ENCODE assay signal across 8 cellular contexts in the genomic region with DNA sequence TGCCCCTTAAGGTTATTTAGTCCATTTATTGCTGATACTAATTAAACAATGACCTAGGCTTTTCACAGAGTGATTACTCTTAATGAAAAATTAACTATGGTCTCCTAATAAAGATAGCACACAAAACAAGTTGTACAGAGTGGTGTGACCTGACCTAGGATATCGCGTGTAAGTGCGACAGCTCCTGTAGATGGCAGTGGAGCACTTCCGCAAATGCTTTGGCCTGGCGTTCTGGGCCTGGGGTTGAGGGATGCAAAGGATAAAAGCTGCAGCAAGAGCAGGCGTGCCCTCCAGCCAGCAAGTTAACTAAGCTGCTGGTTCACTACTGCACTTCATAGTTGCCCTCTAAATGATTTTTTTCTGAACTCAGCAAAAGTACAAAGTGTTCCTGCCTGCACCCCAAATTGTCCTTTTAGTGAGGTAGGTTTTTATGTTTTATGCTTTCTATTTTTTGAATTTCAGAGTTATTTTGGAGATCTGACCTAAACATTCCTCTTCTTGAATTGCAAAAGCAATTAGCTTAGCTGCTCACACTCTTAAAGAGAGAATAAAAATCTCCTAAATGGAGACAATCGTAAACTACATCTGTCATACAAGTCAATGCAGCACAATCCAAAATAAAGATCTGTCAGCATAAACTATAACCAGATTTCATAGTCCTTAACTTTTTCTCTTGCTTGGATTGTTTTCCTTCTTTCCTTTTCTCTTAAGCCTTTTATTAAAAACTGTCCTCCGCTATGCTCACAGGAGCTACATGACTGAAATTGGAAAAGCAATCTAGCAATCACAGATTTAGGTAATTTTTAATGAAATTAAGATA.
A peak's percentile ranks its signal among the peaks of the same experiment; 100 is the strongest.
DNase-seq lines count a peak whose midpoint lies in the region; ATAC-seq and TF ChIP-seq lines count a peak whose summit lies in the region.

No MANE protein-coding gene starts in this region.

- H3K4me3 ChIP-seq in AG09309 (ENCODE audit: control insufficient read depth, low read depth, low read length) = no peak overlapping the region
- H3K4me3 ChIP-seq in gastrocnemius medialis = no peak overlapping the region

- no peaks in the 10 kb centered on the region for H3K4me1 ChIP-seq in gastrocnemius medialis

- no peaks in the 10 kb centered on the region for H3K27me3 ChIP-seq in gastrocnemius medialis

- no peak overlapping the region for H3K27ac ChIP-seq in gastrocnemius medialis

- peak; percentile 71 for DNase-seq in AG09309 (ENCODE audit: low read depth)
- peak; percentile 89 for DNase-seq in NCI-H526 treated with DMSO at 0.1 percent for 48 hours (lab: John Stamatoyannopoulos, UW)
- peak in 51 of 56 donors; percentile 2 to 80 (median 40) for DNase-seq in amygdala (lab: John Stamatoyannopoulos, UW)
- peak; percentile 30 for DNase-seq in hepatic stellate cell (ENCODE audit: low spot score)
- DNase-seq in gastrocnemius medialis = peak; percentile 14 to 58

- TF ChIP-seq POLR2A in gastrocnemius medialis (IDR thresholded peaks at IDR 0.05) = no peak

- ATAC-seq in GM18511 (IDR thresholded peaks at IDR 0.05; ENCODE audit: unreplicated experiment) (peak; percentile 83), HG03565 (IDR thresholded peaks at IDR 0.05; ENCODE audit: unreplicated experiment) (peak; percentile 85), gastrocnemius medialis (peak; percentile 52 to 88), GM19023 (IDR thresholded peaks at IDR 0.05; ENCODE audit: unreplicated experiment) (no peak)

- no peaks in the 10 kb centered on the region for H3K9me3 ChIP-seq in gastrocnemius medialis

- in situ Hi-C loops in gastrocnemius medialis (cut with MboI; ENCODE audit: low sequenced_read_pairs in 4 of 4) = loop anchor here (5.0 to 25.0 kb wide), 3 partner anchors 614 to 622 kb away; no protein-coding TSS in a partner anchor

- H3K36me3 ChIP-seq in gastrocnemius medialis = no peaks in the 10 kb centered on the region

- TF ChIP-seq CTCF in AG09309 (IDR thresholded peaks at IDR 0.05; ENCODE audit: control insufficient read depth, insufficient read depth, low read depth, low read length, missing control alignments) (peak; percentile 95), gastrocnemius medialis (IDR thresholded peaks at IDR 0.05 in 4 of 5, conservative IDR thresholded peaks at IDR 0.05 in 1 of 5) (peak; percentile 42 to 77 (median 55))

- intact Hi-C loops in gastrocnemius medialis (cut with DNase I; ENCODE audit: low total_unique reads) = loop anchor here (1.0 to 10.0 kb wide), 2 partner anchors 196 to 610 kb away; no protein-coding TSS in a partner anchor

Comparison
In these comparisons a context has a peak if more than half of its experiments do, and no peak if none do; other contexts are left out.
1. DNase-seq: peak in every context shown above with its lines; median percentile 89 in NCI-H526 treated with DMSO at 0.1 percent for 48 hours; 71 in AG09309; 40 in amygdala; 36 in gastrocnemius medialis; 30 in hepatic stellate cell.